In genomic region chr15:70447927-70448698, GRCh38 we compare ENCODE assay signal across 8 cellular contexts.
DNase-seq lines count a peak whose midpoint lies in the region; ATAC-seq, FAIRE-seq and TF ChIP-seq lines count a peak whose summit lies in the region.

No MANE protein-coding gene starts in this region.

- 5% methylated on average over 29 of the region's 29 CpGs for WGBS in thymus

- H3K36me3 ChIP-seq in kidney (ENCODE audit: control insufficient read depth in 1 of 2, insufficient read depth in 2 of 2, low read length in 2 of 2) (no peaks in the 10 kb centered on the region), thymus (ENCODE audit: control insufficient read depth, insufficient read depth) (no peaks in the 10 kb centered on the region)

- no peak overlapping the region for H3K9ac ChIP-seq in kidney (ENCODE audit: low read length in 2 of 2)

- no peak for ATAC-seq in foreskin keratinocyte

- H3K27ac ChIP-seq in kidney (ENCODE audit: low read depth in 2 of 2, low read length in 2 of 2) (no peak overlapping the region), thymus (ENCODE audit: low read depth) (no peak overlapping the region), foreskin keratinocyte (no peak overlapping the region)

- no peaks in the 10 kb centered on the region for H3K4me1 ChIP-seq in kidney (ENCODE audit: control insufficient read depth in 1 of 2, insufficient read depth in 1 of 2, low read depth in 1 of 2, low read length in 2 of 2)
- H3K4me1 ChIP-seq in thymus (ENCODE audit: control insufficient read depth, insufficient read depth, low read length), result peaks cover 45% of the 10 kb centered on the region
- no peaks in the 10 kb centered on the region for H3K4me1 ChIP-seq in foreskin keratinocyte

- TF ChIP-seq CTCF in kidney (IDR thresholded peaks at IDR 0.05; ENCODE audit: borderline replicate concordance, extremely low read depth, insufficient read depth), result no peak
- no peak for TF ChIP-seq CTCF in foreskin keratinocyte (conservative IDR thresholded peaks at IDR 0.05)

- H3K27me3 ChIP-seq in thymus (ENCODE audit: control insufficient read depth, insufficient read depth) (no peaks in the 10 kb centered on the region), foreskin keratinocyte (peaks cover 68% of the 10 kb centered on the region)

- DNase-seq in SIG-M5 treated with dmso at 0.1 percent for 504 hours (lab: John Stamatoyannopoulos, UW; ENCODE audit: unreplicated experiment), result peak; percentile 46
- no peak for DNase-seq in SIG-M5 (lab: John Stamatoyannopoulos, UW)
- DNase-seq in activated CD8-positive, alpha-beta memory T cell treated with anti-CD3 and anti-CD28 coated beads for 4 hours (ENCODE audit: low read depth in 2 of 2), result peak; percentile 14 to 18
- peak; percentile 67 for DNase-seq in kidney
- no peak for DNase-seq in COLO829 (ENCODE audit: low spot score)
- DNase-seq in foreskin keratinocyte, result no peak
- DNase-seq in HCEC 1CT, result no peak

- H3K9me3 ChIP-seq in kidney (ENCODE audit: control insufficient read depth in 1 of 2, low read length in 2 of 2), result no peaks in the 10 kb centered on the region
- H3K9me3 ChIP-seq in thymus (ENCODE audit: control insufficient read depth), result no peaks in the 10 kb centered on the region

- FAIRE-seq in kidney (lab: Jason Lieb, UNC), result no peak

- intact Hi-C loops in kidney (cut with DNase I), result no loop called here

- no peak overlapping the region for H3K4me3 ChIP-seq in kidney (ENCODE audit: low read length in 2 of 2)
- H3K4me3 ChIP-seq in thymus (ENCODE audit: low read length), result peak overlapping the region; percentile 3

Comparison
In these comparisons a context has a peak if more than half of its experiments do, and no peak if none do; other contexts are left out.
1. DNase-seq: peak in SIG-M5 treated with dmso at 0.1 percent for 504 hours (single experiment), activated CD8-positive, alpha-beta memory T cell treated with anti-CD3 and anti-CD28 coated beads for 4 hours (2 of 2) and kidney (single experiment); none in SIG-M5 (single experiment), COLO829 (single experiment), foreskin keratinocyte (0 of 2) and HCEC 1CT (single experiment).